Comparison of ENCODE assay signal across 17 cellular contexts in genomic region chr16:86986809-86987487, GRCh38.
DNase-seq lines count a peak whose midpoint lies in the region; ATAC-seq and TF ChIP-seq lines count a peak whose summit lies in the region.
"Had no signal": no experiment of that assay in that cellular context is flagged by ENCODE, and none has a peak within 500 bp of the region (broad histone marks: within the 10 kb centered on the region; RNA-seq: fewer than 3 reads in every experiment).

No MANE protein-coding gene starts in this region.

- WGBS in heart left ventricle, 4 donors = 87 to 93% (median 90%) methylated on average over 15 to 18 of the region's 18 CpGs

- H3K27me3 ChIP-seq in Panc1 (ENCODE audit: control insufficient read depth, insufficient read depth, low read length) = no peaks in the 10 kb centered on the region
- no peaks in the 10 kb centered on the region for H3K27me3 ChIP-seq in heart left ventricle
- peaks cover 7% of the 10 kb centered on the region for H3K27me3 ChIP-seq in upper lobe of right lung
- H3K27me3 ChIP-seq: BLaER1 treated with 17β-estradiol and CSF1 and Interleukin-3, amounts not matched to agents 10 nM and 100 nM had no signal

- no peak for DNase-seq in stimulated activated naive CD8-positive, alpha-beta T cell treated with anti-CD3 and anti-CD28 coated beads, Interleukin-15, amount 100 ng/mL, for 72 hours
- DNase-seq in stimulated activated naive CD8-positive, alpha-beta T cell treated with anti-CD3 and anti-CD28 coated beads, Interleukin-15, Interleukin-2, amounts not matched to agents 100 U/mL and 50 U/mL, for 24 hours = no peak
- DNase-seq in Panc1 (ENCODE audit: low read depth, low spot score) = no peak
- peak; percentile 62 for DNase-seq in mesenteric fat pad (ENCODE audit: low spot score)
- DNase-seq in type B pancreatic cell (ENCODE audit: extremely low spot score, unreplicated experiment) = no peak
- no peak for DNase-seq in NCI-H446 treated with DMSO at 0.1 percent for 48 hours (lab: John Stamatoyannopoulos, UW)
- no peak for DNase-seq in heart left ventricle
- DNase-seq in upper lobe of right lung = no peak
- DNase-seq: CD8-positive, alpha-beta T cell; KG1; MV-4-11; NCI-H146; NCI-H2029 treated with DMSO at 0.1 percent for 48 hours; NK-92 treated with Interleukin-12 subunit alpha and Interleukin-12 subunit beta, amount 100 ng/mL, for 24 hours; Right ventricle myocardium superior had no signal

- H3K4me1 ChIP-seq in Panc1 (ENCODE audit: control insufficient read depth, insufficient read depth, low read length) (no peaks in the 10 kb centered on the region), heart left ventricle (peaks cover 0 to 23% (median 0%) of the 10 kb centered on the region in 12 donors), upper lobe of right lung (no peaks in the 10 kb centered on the region)

- peaks cover 37% of the 10 kb centered on the region for H3K27me3 Mint-ChIP-seq in stimulated activated naive CD8-positive, alpha-beta T cell treated with anti-CD3 and anti-CD28 coated beads, Interleukin-15, amount 100 ng/mL, for 72 hours
- H3K27me3 Mint-ChIP-seq in type B pancreatic cell = peaks cover 46% of the 10 kb centered on the region

- H3K36me3 Mint-ChIP-seq in type B pancreatic cell = no peaks in the 10 kb centered on the region
- H3K36me3 Mint-ChIP-seq: CD8-positive, alpha-beta T cell had no signal

- TF ChIP-seq CTCF in Panc1 (IDR thresholded peaks at IDR 0.05) = no peak
- no peak for TF ChIP-seq CTCF in type B pancreatic cell (conservative IDR thresholded peaks at IDR 0.05)
- no peak for TF ChIP-seq CTCF in heart left ventricle (IDR thresholded peaks at IDR 0.05)
- no peak for TF ChIP-seq CTCF in upper lobe of right lung (IDR thresholded peaks at IDR 0.05)

- POLR2A ChIA-PET in Panc1 (lab: Charles Lee) = no interaction called here

- intact Hi-C loops in Panc1 (cut with micrococcal nuclease; ENCODE audit: unreplicated experiment) = no loop called here
- intact Hi-C loops in heart left ventricle (cut with DNase I) = loop anchor here in 3 of 10 donors (5.0 to 10.0 kb wide), 3 partner anchors 45 to 122 kb away; no protein-coding TSS in a partner anchor
- intact Hi-C loops in upper lobe of right lung (cut with DNase I) = no loop called here

- H3K27ac ChIP-seq in Panc1 (ENCODE audit: low read length) = no peak overlapping the region
- no peak overlapping the region for H3K27ac ChIP-seq in heart left ventricle
- H3K27ac ChIP-seq in upper lobe of right lung = no peak overlapping the region
- H3K27ac ChIP-seq: BLaER1 treated with 17β-estradiol and CSF1 and Interleukin-3, amounts not matched to agents 10 nM and 100 nM; SK-N-MC had no signal

- H3K4me3 ChIP-seq in Panc1 (ENCODE audit: low read depth in 2 of 2, low read length in 2 of 2) = no peak overlapping the region
- H3K4me3 ChIP-seq in heart left ventricle = no peak overlapping the region
- H3K4me3 ChIP-seq in upper lobe of right lung = no peak overlapping the region
- H3K4me3 ChIP-seq: BLaER1 treated with 17β-estradiol and CSF1 and Interleukin-3, amounts not matched to agents 10 nM and 100 nM; SK-N-MC had no signal

- H3K4me1 Mint-ChIP-seq in stimulated activated naive CD8-positive, alpha-beta T cell treated with anti-CD3 and anti-CD28 coated beads, Interleukin-15, amount 100 ng/mL, for 72 hours = peaks cover 6% of the 10 kb centered on the region
- H3K4me1 Mint-ChIP-seq in type B pancreatic cell (ENCODE audit: unreplicated experiment) = peaks cover 47% of the 10 kb centered on the region

- no TSS peak for BruUV-seq in Panc1 (replicated peaks; lab: Mats Ljungman, UMichigan)

- no peak overlapping the region for H3K27ac Mint-ChIP-seq in stimulated activated naive CD8-positive, alpha-beta T cell treated with anti-CD3 and anti-CD28 coated beads, Interleukin-15, amount 100 ng/mL, for 72 hours
- peak overlapping the region; percentile 71 for H3K27ac Mint-ChIP-seq in type B pancreatic cell
- H3K27ac Mint-ChIP-seq: CD8-positive, alpha-beta T cell had no signal

- in situ Hi-C loops in Panc1 (cut with HindIII; ENCODE audit: low pct_unique_long_range_greater_than_20kb, low sequenced_read_pairs) = no loop called here

- H3K9me3 ChIP-seq in Panc1 (ENCODE audit: control insufficient read depth, insufficient read depth, low read depth, low read length) (no peaks in the 10 kb centered on the region), heart left ventricle (no peaks in the 10 kb centered on the region), upper lobe of right lung (no peaks in the 10 kb centered on the region)
- H3K9me3 ChIP-seq: BLaER1 treated with 17β-estradiol and CSF1 and Interleukin-3, amounts not matched to agents 10 nM and 100 nM had no signal

- CTCF ChIA-PET in Panc1 (lab: Charles Lee) = no interaction called here

- H3K4me3 Mint-ChIP-seq in stimulated activated naive CD8-positive, alpha-beta T cell treated with anti-CD3 and anti-CD28 coated beads, Interleukin-15, amount 100 ng/mL, for 72 hours = no peak overlapping the region
- no peak overlapping the region for H3K4me3 Mint-ChIP-seq in type B pancreatic cell
- H3K4me3 Mint-ChIP-seq: CD8-positive, alpha-beta T cell had no signal

- H3K36me3 ChIP-seq in Panc1 (ENCODE audit: control insufficient read depth, insufficient read depth, low read length) (no peaks in the 10 kb centered on the region), heart left ventricle (no peaks in the 10 kb centered on the region), upper lobe of right lung (no peaks in the 10 kb centered on the region)
- H3K36me3 ChIP-seq: BLaER1 treated with 17β-estradiol and CSF1 and Interleukin-3, amounts not matched to agents 10 nM and 100 nM had no signal

- no peaks in the 10 kb centered on the region for H3K9me3 Mint-ChIP-seq in stimulated activated naive CD8-positive, alpha-beta T cell treated with anti-CD3 and anti-CD28 coated beads, Interleukin-15, amount 100 ng/mL, for 72 hours
- no peaks in the 10 kb centered on the region for H3K9me3 Mint-ChIP-seq in type B pancreatic cell
- H3K9me3 Mint-ChIP-seq: CD8-positive, alpha-beta T cell had no signal

- no peak for TF ChIP-seq POLR2A in heart left ventricle (IDR thresholded peaks at IDR 0.05)

- ATAC-seq in stimulated activated naive CD8-positive, alpha-beta T cell treated with anti-CD3 and anti-CD28 coated beads, Interleukin-15, amount 100 ng/mL, for 72 hours = peak; percentile 41
- ATAC-seq in stimulated activated naive CD8-positive, alpha-beta T cell treated with anti-CD3 and anti-CD28 coated beads, Interleukin-15, Interleukin-2, amounts not matched to agents 100 U/mL and 50 U/mL, for 24 hours = no peak
- ATAC-seq in Panc1 (peak; percentile 47; the same call in 1 of the 2 replicates), heart left ventricle (no peak), upper lobe of right lung (no peak)
- ATAC-seq: CD8-positive, alpha-beta T cell had no signal

Comparison
In these comparisons a context has a peak if more than half of its experiments do, and no peak if none do; other contexts are left out.
1. ATAC-seq: peak in stimulated activated naive CD8-positive, alpha-beta T cell treated with anti-CD3 and anti-CD28 coated beads, Interleukin-15, amount 100 ng/mL, for 72 hours (single experiment) and Panc1 (single experiment); none in stimulated activated naive CD8-positive, alpha-beta T cell treated with anti-CD3 and anti-CD28 coated beads, Interleukin-15, Interleukin-2, amounts not matched to agents 100 U/mL and 50 U/mL, for 24 hours (single experiment), heart left ventricle (0 of 4) and upper lobe of right lung (single experiment).